ENCODE assay signal across 17 cellular contexts in genomic region chr17:82638183-82638773, GRCh38. TPM values are rescaled to one million over a fixed set of nuclear protein-coding genes. Genes with fewer than 3 reads are reported as not detected.
A peak's percentile ranks its signal among the peaks of the same experiment; 100 is the strongest.
DNase-seq lines count a peak whose midpoint lies in the region; ATAC-seq, FAIRE-seq and TF ChIP-seq lines count a peak whose summit lies in the region.
"Had no signal": no experiment of that assay in that cellular context is flagged by ENCODE, and none has a peak within 500 bp of the region (broad histone marks: within the 10 kb centered on the region; RNA-seq: fewer than 3 reads in every experiment).

No MANE protein-coding gene starts in this region.

- 74% methylated on average over 4 of the region's 5 CpGs for WGBS in mammary epithelial cell (ENCODE audit: low coverage, missing lambda C conversion rate)

- H3K4me1 ChIP-seq in breast epithelium (no peaks in the 10 kb centered on the region), mammary epithelial cell (ENCODE audit: insufficient read depth, low read length) (no peaks in the 10 kb centered on the region), astrocyte (ENCODE audit: insufficient read depth, low read length) (peaks cover 2% of the 10 kb centered on the region), kidney (ENCODE audit: control insufficient read depth in 1 of 2, insufficient read depth in 1 of 2, low read depth in 1 of 2, low read length in 2 of 2) (no peaks in the 10 kb centered on the region)

- no TSS peak for BruUV-seq in mammary epithelial cell (replicated peaks; lab: Mats Ljungman, UMichigan)

- H4K20me1 ChIP-seq in mammary epithelial cell (ENCODE audit: insufficient read depth, low read length) (peaks cover 4% of the 10 kb centered on the region), astrocyte (ENCODE audit: insufficient read depth, low read length) (peaks cover 92% of the 10 kb centered on the region)

- H3K36me3 ChIP-seq in breast epithelium (no peaks in the 10 kb centered on the region), mammary epithelial cell (ENCODE audit: insufficient read depth, low read length) (peaks cover 6% of the 10 kb centered on the region), astrocyte (ENCODE audit: insufficient read depth, low read length) (peaks cover 17% of the 10 kb centered on the region), kidney (ENCODE audit: control insufficient read depth in 1 of 2, insufficient read depth in 2 of 2, low read length in 2 of 2) (peaks cover 5 to 13% of the 10 kb centered on the region in 2 donors)

- intact Hi-C loops in breast epithelium (cut with DNase I; ENCODE audit: low total_unique reads) = no loop called here
- intact Hi-C loops in mammary epithelial cell (cut with micrococcal nuclease) = no loop called here
- intact Hi-C loops in kidney (cut with DNase I) = no loop called here
- intact Hi-C loops in CD4-positive, alpha-beta T cell (cut with DNase I, micrococcal nuclease) = no loop called here

- H3K27me3 Mint-ChIP-seq in astrocyte (ENCODE audit: low read depth, unreplicated experiment) = no peaks in the 10 kb centered on the region
- H3K27me3 Mint-ChIP-seq in CD4-positive, alpha-beta T cell = no peaks in the 10 kb centered on the region

- no peaks in the 10 kb centered on the region for H3K9me3 Mint-ChIP-seq in astrocyte (ENCODE audit: unreplicated experiment)
- H3K9me3 Mint-ChIP-seq in CD4-positive, alpha-beta T cell = no peaks in the 10 kb centered on the region

- H3K4me1 Mint-ChIP-seq in astrocyte (ENCODE audit: low read depth, unreplicated experiment) = no peaks in the 10 kb centered on the region
- H3K4me1 Mint-ChIP-seq in CD4-positive, alpha-beta T cell (ENCODE audit: low read depth) = peaks cover 12% of the 10 kb centered on the region

- H3K4me2 ChIP-seq in mammary epithelial cell (ENCODE audit: insufficient read depth, low read depth, low read length) (no peak overlapping the region), astrocyte (ENCODE audit: low read length) (peak overlapping the region; percentile 15)
- H3K4me2 ChIP-seq: KMS-11, SK-N-SH had no signal

- dilution Hi-C loops in mammary epithelial cell (cut with HindIII; ENCODE audit: low sequenced_read_pairs) = loop anchor here (5.0 kb wide), 2 partner anchors 94 to 276 kb away; no protein-coding TSS in a partner anchor

- H3K27ac Mint-ChIP-seq in astrocyte (ENCODE audit: unreplicated experiment) = no peak overlapping the region
- H3K27ac Mint-ChIP-seq in CD4-positive, alpha-beta T cell = no peak overlapping the region

- no peak overlapping the region for H3K4me3 ChIP-seq in breast epithelium
- no peak overlapping the region for H3K4me3 ChIP-seq in mammary epithelial cell (replicated peaks in 1 of 3; ENCODE audit: insufficient read depth in 1 of 3, low read depth in 2 of 3, low read length in 3 of 3)
- H3K4me3 ChIP-seq in astrocyte (ENCODE audit: insufficient read depth, low read depth, low read length) = no peak overlapping the region
- H3K4me3 ChIP-seq in kidney (ENCODE audit: low read length in 2 of 2) = no peak overlapping the region

- in situ Hi-C loops in mammary epithelial cell (cut with MboI; ENCODE audit: low sequenced_read_pairs in 2 of 2) = no loop called here

- POLR2A ChIA-PET in CD4-positive, alpha-beta T cell (lab: Charles Lee) = no interaction called here

- H3K27me3 ChIP-seq in breast epithelium (no peaks in the 10 kb centered on the region), mammary epithelial cell (ENCODE audit: insufficient read depth, low read length) (no peaks in the 10 kb centered on the region), astrocyte (ENCODE audit: insufficient read depth, low read length) (no peaks in the 10 kb centered on the region)
- H3K27me3 ChIP-seq in CD4-positive, alpha-beta T cell (ENCODE audit: control insufficient read depth, insufficient read depth, low read length) = no peaks in the 10 kb centered on the region

- TF ChIP-seq CTCF in breast epithelium (IDR thresholded peaks at IDR 0.05) (no peak), mammary epithelial cell (conservative IDR thresholded peaks at IDR 0.05 in 1 of 2, IDR thresholded peaks at IDR 0.05 in 1 of 2; ENCODE audit: extremely low read depth in 1 of 2, insufficient read depth in 1 of 2, low read depth in 1 of 2, low read length in 2 of 2) (no peak), astrocyte (IDR thresholded peaks at IDR 0.05; ENCODE audit: insufficient read depth, low read depth, low read length) (no peak), kidney (IDR thresholded peaks at IDR 0.05; ENCODE audit: borderline replicate concordance, extremely low read depth, insufficient read depth) (no peak)
- TF ChIP-seq CTCF in CD4-positive, alpha-beta T cell (IDR thresholded peaks at IDR 0.05) = no peak

- DNase-seq in breast epithelium (ENCODE audit: low spot score in 2 of 2) (no peak), mammary epithelial cell (no peak), astrocyte (ENCODE audit: low read depth) (peak; percentile 8), kidney (peak; percentile 6), kidney glomerular epithelial cell (lab: John Stamatoyannopoulos, UW) (no peak)
- no peak for DNase-seq in activated effector memory CD4-positive, alpha-beta T cell treated with anti-CD3 and anti-CD28 coated beads, Interleukin-2, amount 50 U/mL, for 16 hours
- DNase-seq in CD4-positive, alpha-beta T cell = no peak
- DNase-seq: MM.1S, NCI-H2029, NCI-H446, NCI-H524 treated with DMSO at 0.1 percent for 48 hours, NCI-H774, SIG-M5, SK-N-SH had no signal

- H2AFZ ChIP-seq in mammary epithelial cell (ENCODE audit: low read depth, low read length) = no peak overlapping the region
- no peak overlapping the region for H2AFZ ChIP-seq in astrocyte (ENCODE audit: low read depth, low read length)

- H3K27ac ChIP-seq in breast epithelium (peak overlapping the region; percentile 14 to 91), mammary epithelial cell (ENCODE audit: insufficient read depth, low read depth, low read length) (no peak overlapping the region), astrocyte (ENCODE audit: low read depth, low read length) (no peak overlapping the region), kidney (ENCODE audit: low read depth in 2 of 2, low read length in 2 of 2) (no peak overlapping the region)
- H3K27ac ChIP-seq in CD4-positive, alpha-beta T cell (ENCODE audit: low read depth, low read length) = no peak overlapping the region
- H3K27ac ChIP-seq: KMS-11 had no signal

- H3K79me2 ChIP-seq in mammary epithelial cell (ENCODE audit: insufficient read depth, low read length) (peaks cover 97% of the 10 kb centered on the region), astrocyte (ENCODE audit: insufficient read depth, low read length) (peaks cover 95% of the 10 kb centered on the region)

- no peak for FAIRE-seq in astrocyte (lab: Jason Lieb, UNC)
- no peak for FAIRE-seq in kidney (lab: Jason Lieb, UNC)
- FAIRE-seq: HTR-8/SVneo, RCC 7860 had no signal

- no peak overlapping the region for H3K4me3 Mint-ChIP-seq in astrocyte (ENCODE audit: unreplicated experiment)
- no peak overlapping the region for H3K4me3 Mint-ChIP-seq in CD4-positive, alpha-beta T cell

- CTCF ChIA-PET in mammary epithelial cell (lab: Charles Lee; ENCODE audit: low non-redundant PET) = no interaction called here
- CTCF ChIA-PET in CD4-positive, alpha-beta T cell (lab: Charles Lee) = no interaction called here

- no peak overlapping the region for H3K9ac ChIP-seq in mammary epithelial cell (ENCODE audit: insufficient read depth, low read length)
- no peak overlapping the region for H3K9ac ChIP-seq in astrocyte (ENCODE audit: low read length)
- no peak overlapping the region for H3K9ac ChIP-seq in kidney (ENCODE audit: low read length in 2 of 2)
- H3K9ac ChIP-seq: KMS-11, SK-N-SH had no signal

- no peak for TF ChIP-seq POLR2A in breast epithelium (IDR thresholded peaks at IDR 0.05)

- no peak for ATAC-seq in CD4-positive, alpha-beta T cell (ENCODE audit: poor library complexity)

- H3K9me3 ChIP-seq in breast epithelium (peaks cover 0 to 11% of the 10 kb centered on the region in 2 donors), mammary epithelial cell (replicated peaks; ENCODE audit: insufficient read depth, low read length) (no peaks in the 10 kb centered on the region), astrocyte (ENCODE audit: insufficient read depth, low read depth, low read length) (no peaks in the 10 kb centered on the region), kidney (ENCODE audit: control insufficient read depth in 1 of 2, low read length in 2 of 2) (no peaks in the 10 kb centered on the region)
- H3K9me3 ChIP-seq in CD4-positive, alpha-beta T cell (ENCODE audit: control insufficient read depth, low read length) = no peaks in the 10 kb centered on the region
- H3K9me3 ChIP-seq: SK-N-SH had no signal

- H3K36me3 Mint-ChIP-seq in astrocyte (ENCODE audit: low read depth, unreplicated experiment) = peaks cover 18% of the 10 kb centered on the region
- H3K36me3 Mint-ChIP-seq in CD4-positive, alpha-beta T cell (ENCODE audit: low read depth) = peaks cover 65% of the 10 kb centered on the region

RNA-seq across cellular contexts. Expression of gene WDR45B, which starts 10.0 kb away (rescaled TPM):
- 100 to 1,000 TPM in 1 of 3 donors, 10 to 100 TPM in 2; 74.2 to 118 (median 83.9) TPM for total RNA-seq in breast epithelium
- total RNA-seq in mammary epithelial cell = 10 to 100 TPM; 62.2 to 68.4 TPM
- polyA plus RNA-seq in mammary epithelial cell = 71.9 TPM
- polyA minus RNA-seq in mammary epithelial cell = 71.2 TPM
- total RNA-seq in astrocyte = 74.3 and 75.4 TPM in 2 replicates
- total RNA-seq in kidney = 65.4 TPM
- 64.7 TPM for polyA plus RNA-seq in kidney (ENCODE audit: insufficient read depth, low read depth, low replicate concordance)
- total RNA-seq in CD4-positive, alpha-beta T cell = 10 to 100 TPM; 49.8 to 54.3 TPM

Comparison
In these comparisons a context has a peak if more than half of its experiments do, and no peak if none do; other contexts are left out.
1. H3K27ac ChIP-seq: peak in breast epithelium (2 of 2); none in mammary epithelial cell (single experiment), astrocyte (single experiment), kidney (0 of 2) and CD4-positive, alpha-beta T cell (single experiment).
2. DNase-seq: peak in astrocyte (single experiment) and kidney (single experiment); none in breast epithelium (0 of 2), mammary epithelial cell (single experiment), activated effector memory CD4-positive, alpha-beta T cell treated with anti-CD3 and anti-CD28 coated beads, Interleukin-2, amount 50 U/mL, for 16 hours (single experiment), CD4-positive, alpha-beta T cell (0 of 10) and kidney glomerular epithelial cell (single experiment).